Comparison of ENCODE assay signal across 2 cellular contexts in the genomic region with DNA sequence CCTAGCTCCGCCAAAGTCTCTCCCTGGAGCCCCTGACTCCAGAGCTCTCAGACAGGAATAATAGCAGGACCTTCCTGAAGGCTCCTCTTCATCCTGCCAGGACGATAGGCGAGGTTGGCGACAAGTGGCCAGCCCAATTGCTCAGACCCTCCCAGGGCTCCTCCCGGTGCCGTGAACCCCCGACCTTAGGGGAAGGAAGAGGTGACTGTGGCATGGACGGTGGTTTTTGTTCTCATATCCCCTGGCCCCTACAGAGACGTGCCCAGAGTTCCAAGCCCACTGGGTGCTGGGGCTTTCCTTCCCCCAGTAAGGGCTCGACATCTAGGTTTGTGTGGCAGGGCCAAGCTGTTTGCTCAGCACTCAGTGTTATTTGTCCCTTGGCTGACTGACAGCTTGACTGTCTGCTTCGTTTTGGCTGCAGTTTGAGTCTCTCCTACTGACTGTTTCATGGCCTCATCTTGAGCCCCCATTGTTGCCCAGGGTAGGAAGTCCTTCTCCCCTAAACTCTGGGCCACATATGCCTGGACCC.
TF ChIP-seq lines count a peak whose summit lies in the region.

No MANE protein-coding gene starts in this region.

TF ChIP-seq in IMR-90, 13 proteins besides CTCF, POLR2A, EP300 and RAD21:
- no peak for TF ChIP-seq CEBPB (IDR thresholded peaks at IDR 0.05; ENCODE audit: low read depth, low read length)
- no peak for TF ChIP-seq FOS (IDR thresholded peaks at IDR 0.05; ENCODE audit: low read depth, low read length)

TF ChIP-seq in K562, 482 proteins besides CTCF, POLR2A, EP300 and RAD21:
- no peak for TF ChIP-seq ZNF717 (CRISPR knock-in tag; IDR thresholded peaks at IDR 0.05)
- TF ChIP-seq, protein P1, sequence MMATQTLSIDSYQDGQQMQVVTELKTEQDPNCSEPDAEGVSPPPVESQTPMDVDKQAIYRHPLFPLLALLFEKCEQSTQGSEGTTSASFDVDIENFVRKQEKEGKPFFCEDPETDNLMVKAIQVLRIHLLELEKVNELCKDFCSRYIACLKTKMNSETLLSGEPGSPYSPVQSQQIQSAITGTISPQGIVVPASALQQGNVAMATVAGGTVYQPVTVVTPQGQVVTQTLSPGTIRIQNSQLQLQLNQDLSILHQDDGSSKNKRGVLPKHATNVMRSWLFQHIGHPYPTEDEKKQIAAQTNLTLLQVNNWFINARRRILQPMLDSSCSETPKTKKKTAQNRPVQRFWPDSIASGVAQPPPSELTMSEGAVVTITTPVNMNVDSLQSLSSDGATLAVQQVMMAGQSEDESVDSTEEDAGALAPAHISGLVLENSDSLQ (IDR thresholded peaks at IDR 0.05): peak; percentile 84
- TF ChIP-seq SNIP1 (IDR thresholded peaks at IDR 0.05; ENCODE audit: low read depth): no peak
